In genomic region chr7:100247152-100247757, GRCh38 we compare ENCODE assay signal across 1 cellular context.
TF ChIP-seq lines count a peak whose summit lies in the region.

No MANE protein-coding gene starts in this region.

TF ChIP-seq in K562, 482 proteins besides CTCF, POLR2A, EP300 and RAD21 (continued from another document and continues in another):
- TF ChIP-seq TCF15 (CRISPR knock-in tag; IDR thresholded peaks at IDR 0.05) (no peak), HDAC3 (IDR thresholded peaks at IDR 0.05; ENCODE audit: borderline replicate concordance, partially characterized antibody) (no peak), RHOXF2B (CRISPR knock-in tag; conservative IDR thresholded peaks at IDR 0.05) (no peak), RFX5 (IDR thresholded peaks at IDR 0.05; ENCODE audit: low read depth, low read length) (no peak), RCOR1 (IDR thresholded peaks at IDR 0.05; ENCODE audit: borderline replicate concordance in 1 of 2, low read depth in 2 of 2, low read length in 2 of 2) (peak in 1 of 2 experiments; percentile 57; a peak in 1 of 4 replicates), IRF1 (CRISPR knock-in tag; IDR thresholded peaks at IDR 0.05; ENCODE audit: borderline replicate concordance) (no peak), KAT2B (IDR thresholded peaks at IDR 0.05; ENCODE audit: low read depth, low read length) (no peak), ZNF121 (CRISPR knock-in tag; conservative IDR thresholded peaks at IDR 0.05) (no peak), BCOR (IDR thresholded peaks at IDR 0.05) (peak; percentile 92), GMEB1 (CRISPR knock-in tag; IDR thresholded peaks at IDR 0.05) (no peak), CBX2 (IDR thresholded peaks at IDR 0.05; ENCODE audit: insufficient read depth, low read length, poor library complexity, severe bottlenecking) (no peak), ZNF212 (CRISPR knock-in tag; IDR thresholded peaks at IDR 0.05) (no peak), NR2F6 (CRISPR knock-in tag; IDR thresholded peaks at IDR 0.05) (no peak), ZNF23 (CRISPR knock-in tag; IDR thresholded peaks at IDR 0.05) (no peak), ETV6 (IDR thresholded peaks at IDR 0.05; ENCODE audit: borderline replicate concordance in 1 of 2, low read depth in 2 of 2, low read length in 1 of 2) (no peak), ETV6 (CRISPR knock-in tag; IDR thresholded peaks at IDR 0.05; ENCODE audit: borderline replicate concordance) (no peak), KLF6 (CRISPR knock-in tag; IDR thresholded peaks at IDR 0.05; ENCODE audit: borderline replicate concordance) (no peak), SLC30A9 (CRISPR knock-in tag; IDR thresholded peaks at IDR 0.05) (no peak), ZFPM2 (CRISPR knock-in tag; IDR thresholded peaks at IDR 0.05) (no peak), MCM2 (IDR thresholded peaks at IDR 0.05; ENCODE audit: low read depth) (no peak), FOXM1 (IDR thresholded peaks at IDR 0.05; ENCODE audit: low read depth) (no peak), FOXM1 (CRISPR knock-in tag; IDR thresholded peaks at IDR 0.05; ENCODE audit: low read depth) (no peak), ZNF165 (CRISPR knock-in tag; IDR thresholded peaks at IDR 0.05; ENCODE audit: borderline replicate concordance) (no peak), SRF (CRISPR knock-in tag; IDR thresholded peaks at IDR 0.05) (peak in 1 of 2 experiments; percentile 13; a peak in 1 of 4 replicates), ZFP36 (IDR thresholded peaks at IDR 0.05; ENCODE audit: low read depth, low read length, partially characterized antibody) (no peak), NR2C2 (CRISPR knock-in tag; IDR thresholded peaks at IDR 0.05) (no peak), NR2C2 (tag; IDR thresholded peaks at IDR 0.05) (no peak), IRF9 (tag; IDR thresholded peaks at IDR 0.05) (no peak), SNRNP70 (optimal IDR thresholded peaks at IDR 0.05; ENCODE audit: low read depth, low read length) (no peak), MECOM (CRISPR knock-in tag; IDR thresholded peaks at IDR 0.05) (no peak), ATF7 (IDR thresholded peaks at IDR 0.05) (0 out of 2 replicates have a peak, but pooled peaks have one; percentile 28), CBFA2T3 (IDR thresholded peaks at IDR 0.05) (no peak), NFXL1 (CRISPR knock-in tag; IDR thresholded peaks at IDR 0.05) (no peak), STAG1 (CRISPR knock-in tag; IDR thresholded peaks at IDR 0.05; ENCODE audit: borderline replicate concordance) (no peak), BCL6 (CRISPR knock-in tag; IDR thresholded peaks at IDR 0.05) (no peak), E2F4 (CRISPR knock-in tag; IDR thresholded peaks at IDR 0.05; ENCODE audit: low read depth) (no peak), KAT7 (CRISPR knock-in tag; IDR thresholded peaks at IDR 0.05; ENCODE audit: borderline replicate concordance) (no peak), MAFK (IDR thresholded peaks at IDR 0.05; ENCODE audit: low read length) (peak; percentile 60), TAL1 (IDR thresholded peaks at IDR 0.05) (no peak), SNIP1 (IDR thresholded peaks at IDR 0.05; ENCODE audit: low read depth) (no peak)
- TF ChIP-seq, protein P1, sequence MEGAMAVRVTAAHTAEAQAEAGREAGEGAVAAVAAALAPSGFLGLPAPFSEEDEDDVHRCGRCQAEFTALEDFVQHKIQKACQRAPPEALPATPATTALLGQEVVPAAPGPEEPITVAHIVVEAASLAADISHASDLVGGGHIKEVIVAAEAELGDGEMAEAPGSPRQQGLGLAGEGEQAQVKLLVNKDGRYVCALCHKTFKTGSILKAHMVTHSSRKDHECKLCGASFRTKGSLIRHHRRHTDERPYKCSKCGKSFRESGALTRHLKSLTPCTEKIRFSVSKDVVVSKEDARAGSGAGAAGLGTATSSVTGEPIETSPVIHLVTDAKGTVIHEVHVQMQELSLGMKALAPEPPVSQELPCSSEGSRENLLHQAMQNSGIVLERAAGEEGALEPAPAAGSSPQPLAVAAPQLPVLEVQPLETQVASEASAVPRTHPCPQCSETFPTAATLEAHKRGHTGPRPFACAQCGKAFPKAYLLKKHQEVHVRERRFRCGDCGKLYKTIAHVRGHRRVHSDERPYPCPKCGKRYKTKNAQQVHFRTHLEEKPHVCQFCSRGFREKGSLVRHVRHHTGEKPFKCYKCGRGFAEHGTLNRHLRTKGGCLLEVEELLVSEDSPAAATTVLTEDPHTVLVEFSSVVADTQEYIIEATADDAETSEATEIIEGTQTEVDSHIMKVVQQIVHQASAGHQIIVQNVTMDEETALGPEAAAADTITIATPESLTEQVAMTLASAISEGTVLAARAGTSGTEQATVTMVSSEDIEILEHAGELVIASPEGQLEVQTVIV (CRISPR knock-in tag; IDR thresholded peaks at IDR 0.05; ENCODE audit: borderline replicate concordance), result no peak
- TF ChIP-seq, protein P2, sequence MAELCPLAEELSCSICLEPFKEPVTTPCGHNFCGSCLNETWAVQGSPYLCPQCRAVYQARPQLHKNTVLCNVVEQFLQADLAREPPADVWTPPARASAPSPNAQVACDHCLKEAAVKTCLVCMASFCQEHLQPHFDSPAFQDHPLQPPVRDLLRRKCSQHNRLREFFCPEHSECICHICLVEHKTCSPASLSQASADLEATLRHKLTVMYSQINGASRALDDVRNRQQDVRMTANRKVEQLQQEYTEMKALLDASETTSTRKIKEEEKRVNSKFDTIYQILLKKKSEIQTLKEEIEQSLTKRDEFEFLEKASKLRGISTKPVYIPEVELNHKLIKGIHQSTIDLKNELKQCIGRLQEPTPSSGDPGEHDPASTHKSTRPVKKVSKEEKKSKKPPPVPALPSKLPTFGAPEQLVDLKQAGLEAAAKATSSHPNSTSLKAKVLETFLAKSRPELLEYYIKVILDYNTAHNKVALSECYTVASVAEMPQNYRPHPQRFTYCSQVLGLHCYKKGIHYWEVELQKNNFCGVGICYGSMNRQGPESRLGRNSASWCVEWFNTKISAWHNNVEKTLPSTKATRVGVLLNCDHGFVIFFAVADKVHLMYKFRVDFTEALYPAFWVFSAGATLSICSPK (IDR thresholded peaks at IDR 0.05; ENCODE audit: borderline replicate concordance), result no peak
- TF ChIP-seq, protein P3, sequence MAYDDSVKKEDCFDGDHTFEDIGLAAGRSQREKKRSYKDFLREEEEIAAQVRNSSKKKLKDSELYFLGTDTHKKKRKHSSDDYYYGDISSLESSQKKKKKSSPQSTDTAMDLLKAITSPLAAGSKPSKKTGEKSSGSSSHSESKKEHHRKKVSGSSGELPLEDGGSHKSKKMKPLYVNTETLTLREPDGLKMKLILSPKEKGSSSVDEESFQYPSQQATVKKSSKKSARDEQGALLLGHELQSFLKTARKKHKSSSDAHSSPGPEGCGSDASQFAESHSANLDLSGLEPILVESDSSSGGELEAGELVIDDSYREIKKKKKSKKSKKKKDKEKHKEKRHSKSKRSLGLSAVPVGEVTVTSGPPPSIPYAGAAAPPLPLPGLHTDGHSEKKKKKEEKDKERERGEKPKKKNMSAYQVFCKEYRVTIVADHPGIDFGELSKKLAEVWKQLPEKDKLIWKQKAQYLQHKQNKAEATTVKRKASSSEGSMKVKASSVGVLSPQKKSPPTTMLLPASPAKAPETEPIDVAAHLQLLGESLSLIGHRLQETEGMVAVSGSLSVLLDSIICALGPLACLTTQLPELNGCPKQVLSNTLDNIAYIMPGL (CRISPR knock-in tag; IDR thresholded peaks at IDR 0.05), result no peak
- TF ChIP-seq, protein P4, sequence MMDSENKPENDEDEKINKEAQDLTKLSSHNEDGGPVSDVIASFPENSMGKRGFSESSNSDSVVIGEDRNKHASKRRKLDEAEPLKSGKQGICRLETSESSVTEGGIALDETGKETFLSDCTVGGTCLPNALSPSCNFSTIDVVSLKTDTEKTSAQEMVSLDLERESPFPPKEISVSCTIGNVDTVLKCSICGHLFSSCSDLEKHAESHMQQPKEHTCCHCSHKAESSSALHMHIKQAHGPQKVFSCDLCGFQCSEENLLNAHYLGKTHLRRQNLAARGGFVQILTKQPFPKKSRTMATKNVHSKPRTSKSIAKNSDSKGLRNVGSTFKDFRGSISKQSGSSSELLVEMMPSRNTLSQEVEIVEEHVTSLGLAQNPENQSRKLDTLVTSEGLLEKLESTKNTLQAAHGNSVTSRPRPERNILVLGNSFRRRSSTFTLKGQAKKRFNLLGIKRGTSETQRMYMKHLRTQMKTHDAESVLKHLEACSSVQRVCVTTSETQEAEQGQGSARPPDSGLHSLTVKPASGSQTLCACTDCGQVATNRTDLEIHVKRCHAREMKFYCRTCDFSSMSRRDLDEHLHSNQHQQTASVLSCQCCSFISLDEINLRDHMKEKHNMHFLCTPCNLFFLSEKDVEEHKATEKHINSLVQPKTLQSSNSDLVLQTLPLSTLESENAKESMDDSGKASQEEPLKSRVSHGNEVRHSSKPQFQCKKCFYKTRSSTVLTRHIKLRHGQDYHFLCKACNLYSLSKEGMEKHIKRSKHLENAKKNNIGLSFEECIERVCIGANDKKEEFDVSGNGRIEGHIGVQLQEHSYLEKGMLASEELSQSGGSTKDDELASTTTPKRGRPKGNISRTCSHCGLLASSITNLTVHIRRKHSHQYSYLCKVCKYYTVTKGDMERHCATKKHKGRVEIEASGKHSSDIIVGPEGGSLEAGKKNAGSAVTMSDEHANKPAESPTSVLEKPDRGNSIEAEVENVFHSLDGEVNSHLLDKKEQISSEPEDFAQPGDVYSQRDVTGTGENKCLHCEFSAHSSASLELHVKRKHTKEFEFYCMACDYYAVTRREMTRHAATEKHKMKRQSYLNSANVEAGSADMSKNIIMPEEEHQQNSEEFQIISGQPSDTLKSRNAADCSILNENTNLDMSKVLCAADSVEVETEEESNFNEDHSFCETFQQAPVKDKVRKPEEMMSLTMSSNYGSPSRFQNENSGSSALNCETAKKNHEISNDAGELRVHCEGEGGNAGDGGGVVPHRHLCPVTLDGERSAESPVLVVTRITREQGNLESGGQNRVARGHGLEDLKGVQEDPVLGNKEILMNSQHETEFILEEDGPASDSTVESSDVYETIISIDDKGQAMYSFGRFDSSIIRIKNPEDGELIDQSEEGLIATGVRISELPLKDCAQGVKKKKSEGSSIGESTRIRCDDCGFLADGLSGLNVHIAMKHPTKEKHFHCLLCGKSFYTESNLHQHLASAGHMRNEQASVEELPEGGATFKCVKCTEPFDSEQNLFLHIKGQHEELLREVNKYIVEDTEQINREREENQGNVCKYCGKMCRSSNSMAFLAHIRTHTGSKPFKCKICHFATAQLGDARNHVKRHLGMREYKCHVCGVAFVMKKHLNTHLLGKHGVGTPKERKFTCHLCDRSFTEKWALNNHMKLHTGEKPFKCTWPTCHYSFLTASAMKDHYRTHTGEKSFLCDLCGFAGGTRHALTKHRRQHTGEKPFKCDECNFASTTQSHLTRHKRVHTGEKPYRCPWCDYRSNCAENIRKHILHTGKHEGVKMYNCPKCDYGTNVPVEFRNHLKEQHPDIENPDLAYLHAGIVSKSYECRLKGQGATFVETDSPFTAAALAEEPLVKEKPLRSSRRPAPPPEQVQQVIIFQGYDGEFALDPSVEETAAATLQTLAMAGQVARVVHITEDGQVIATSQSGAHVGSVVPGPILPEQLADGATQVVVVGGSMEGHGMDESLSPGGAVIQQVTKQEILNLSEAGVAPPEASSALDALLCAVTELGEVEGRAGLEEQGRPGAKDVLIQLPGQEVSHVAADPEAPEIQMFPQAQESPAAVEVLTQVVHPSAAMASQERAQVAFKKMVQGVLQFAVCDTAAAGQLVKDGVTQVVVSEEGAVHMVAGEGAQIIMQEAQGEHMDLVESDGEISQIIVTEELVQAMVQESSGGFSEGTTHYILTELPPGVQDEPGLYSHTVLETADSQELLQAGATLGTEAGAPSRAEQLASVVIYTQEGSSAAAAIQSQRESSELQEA (IDR thresholded peaks at IDR 0.05; ENCODE audit: low read depth), result no peak
- TF ChIP-seq, protein P5, sequence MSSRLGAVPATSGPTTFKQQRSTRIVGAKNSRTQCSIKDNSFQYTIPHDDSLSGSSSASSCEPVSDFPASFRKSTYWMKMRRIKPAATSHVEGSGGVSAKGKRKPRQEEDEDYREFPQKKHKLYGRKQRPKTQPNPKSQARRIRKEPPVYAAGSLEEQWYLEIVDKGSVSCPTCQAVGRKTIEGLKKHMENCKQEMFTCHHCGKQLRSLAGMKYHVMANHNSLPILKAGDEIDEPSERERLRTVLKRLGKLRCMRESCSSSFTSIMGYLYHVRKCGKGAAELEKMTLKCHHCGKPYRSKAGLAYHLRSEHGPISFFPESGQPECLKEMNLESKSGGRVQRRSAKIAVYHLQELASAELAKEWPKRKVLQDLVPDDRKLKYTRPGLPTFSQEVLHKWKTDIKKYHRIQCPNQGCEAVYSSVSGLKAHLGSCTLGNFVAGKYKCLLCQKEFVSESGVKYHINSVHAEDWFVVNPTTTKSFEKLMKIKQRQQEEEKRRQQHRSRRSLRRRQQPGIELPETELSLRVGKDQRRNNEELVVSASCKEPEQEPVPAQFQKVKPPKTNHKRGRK (tag; IDR thresholded peaks at IDR 0.05), result no peak
